Comparison of ENCODE assay signal across 14 cellular contexts in the genomic region with DNA sequence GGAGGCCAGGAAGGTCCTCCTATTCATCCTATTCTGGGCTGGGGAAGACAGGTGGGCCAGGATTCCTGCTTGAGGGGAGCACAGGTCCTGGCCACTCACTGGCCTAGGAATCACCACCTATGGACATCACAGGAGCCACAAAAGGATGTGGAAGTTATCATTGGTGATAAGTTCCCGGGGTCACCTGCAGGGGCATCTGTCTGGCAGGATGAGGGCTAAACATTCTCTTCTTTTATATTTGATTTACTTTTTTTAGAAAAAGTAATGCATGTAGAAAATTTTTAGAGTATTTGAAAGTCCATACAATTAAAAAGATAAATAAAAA.
DNase-seq lines count a peak whose midpoint lies in the region; ATAC-seq and TF ChIP-seq lines count a peak whose summit lies in the region.
"Had no signal": no experiment of that assay in that cellular context is flagged by ENCODE, and none has a peak within 500 bp of the region (broad histone marks: within the 10 kb centered on the region; RNA-seq: fewer than 3 reads in every experiment).

No MANE protein-coding gene starts in this region.

- no peaks in the 10 kb centered on the region for H3K9me3 ChIP-seq in SU-DHL-6 (ENCODE audit: insufficient read depth, low read length)

- H3K4me2 ChIP-seq in SU-DHL-6 (ENCODE audit: low read depth, low read length, poor library complexity, severe bottlenecking), result peak overlapping the region; percentile 53

- no peaks in the 10 kb centered on the region; the same call in 1 of the 2 replicates for H3F3A ChIP-seq in SU-DHL-6 (ENCODE audit: insufficient read depth)

- H3K27ac ChIP-seq in SU-DHL-6 (ENCODE audit: low read depth, low read length), result peak overlapping the region; percentile 87

- DNase-seq in NCI-H748 treated with DMSO at 0.1 percent for 48 hours (lab: John Stamatoyannopoulos, UW) (no peak), NCI-H526 treated with DMSO at 0.1 percent for 48 hours (lab: John Stamatoyannopoulos, UW) (no peak), COLO829 (ENCODE audit: low spot score) (no peak)
- DNase-seq: activated T-cell treated with anti-CD3 and anti-CD28 coated beads, Interleukin-2, amount 50 U/mL, for 24 hours; hypothalamus; IMR-90; NCI-H2107; stimulated activated naive CD4-positive, alpha-beta T cell treated with Interleukin-2 at 50 U/mL for 16 hours had no signal

- no peaks in the 10 kb centered on the region for H4K20me1 ChIP-seq in SU-DHL-6 (ENCODE audit: low read depth, low read length)

- no peaks in the 10 kb centered on the region for H3K27me3 ChIP-seq in SU-DHL-6 (ENCODE audit: low read length)

- peak; percentile 37 for ATAC-seq in GM18498 (IDR thresholded peaks at IDR 0.05; ENCODE audit: unreplicated experiment)
- peak; percentile 4 for ATAC-seq in GM21390 (IDR thresholded peaks at IDR 0.05; ENCODE audit: unreplicated experiment)
- peak; percentile 20 for ATAC-seq in HG03025 (IDR thresholded peaks at IDR 0.05; ENCODE audit: low FRiP score, unreplicated experiment)
- ATAC-seq in HG03439 (IDR thresholded peaks at IDR 0.05; ENCODE audit: unreplicated experiment), result no peak

- no peaks in the 10 kb centered on the region for H3K36me3 ChIP-seq in SU-DHL-6 (ENCODE audit: low read length)

- no peak overlapping the region for H3K4me3 ChIP-seq in SU-DHL-6 (ENCODE audit: insufficient read depth, low read length, poor library complexity, severe bottlenecking)
- H3K4me3 ChIP-seq: lung had no signal

- no peaks in the 10 kb centered on the region for H3K79me2 ChIP-seq in SU-DHL-6 (ENCODE audit: insufficient read depth, low read length)

- no peak overlapping the region for H2AFZ ChIP-seq in SU-DHL-6 (ENCODE audit: low read depth, low read length, severe bottlenecking)

- peak; percentile 36 for TF ChIP-seq CTCF in SU-DHL-6 (IDR thresholded peaks at IDR 0.05; ENCODE audit: insufficient read depth, low read length, poor library complexity, severe bottlenecking)

- no peaks in the 10 kb centered on the region for H3K9me2 ChIP-seq in SU-DHL-6 (replicated peaks; ENCODE audit: insufficient read depth, low read length)

- no peak overlapping the region for H3K9ac ChIP-seq in SU-DHL-6 (ENCODE audit: low read length)
